8 cellular contexts compared by ENCODE assay signal in genomic region chr19:47186337-47187022, GRCh38. TPM values are rescaled to one million over a fixed set of nuclear protein-coding genes. Genes with fewer than 3 reads are reported as not detected.
DNase-seq lines count a peak whose midpoint lies in the region; ATAC-seq and FAIRE-seq lines count a peak whose summit lies in the region.

No MANE protein-coding gene starts in this region.

- H3K9me3 ChIP-seq in small intestine (ENCODE audit: control insufficient read depth, low read depth) (no peaks in the 10 kb centered on the region), HAP-1 (no peaks in the 10 kb centered on the region)

- ATAC-seq in GM19351 (IDR thresholded peaks at IDR 0.05; ENCODE audit: unreplicated experiment) (peak; percentile 79), HG03378 (IDR thresholded peaks at IDR 0.05; ENCODE audit: unreplicated experiment) (peak; percentile 71)
- ATAC-seq in activated T-cell treated with anti-CD3 and anti-CD28 coated beads, Interleukin-2, amount 50 U/mL, for 4 hours, result peak; percentile 77 to 78

- H3K36me3 Mint-ChIP-seq in activated T-cell treated with anti-CD3 and anti-CD28 coated beads, Interleukin-2, amount 50 U/mL, for 4 hours (ENCODE audit: insufficient read depth), result peaks cover 27% of the 10 kb centered on the region

- H3K36me3 ChIP-seq in small intestine (ENCODE audit: control insufficient read depth in 2 of 2, insufficient read depth in 2 of 2, low read length in 2 of 2) (no peaks in the 10 kb centered on the region), HAP-1 (replicated peaks) (peaks cover 82% of the 10 kb centered on the region)

- H3K27me3 ChIP-seq in small intestine (ENCODE audit: control insufficient read depth in 2 of 2, insufficient read depth in 2 of 2, low read length in 2 of 2), result no peaks in the 10 kb centered on the region
- no peaks in the 10 kb centered on the region for H3K27me3 ChIP-seq in HAP-1 (ENCODE audit: low read depth)

- 68 to 82% (median 70%) methylated on average over 15 of the region's 15 CpGs for WGBS in small intestine, 3 donors

- peaks cover 85% of the 10 kb centered on the region for H3K4me1 Mint-ChIP-seq in activated T-cell treated with anti-CD3 and anti-CD28 coated beads, Interleukin-2, amount 50 U/mL, for 4 hours (ENCODE audit: low read depth)

- H3K27ac ChIP-seq in small intestine (ENCODE audit: low read depth in 1 of 2, low read length in 1 of 2), result peak overlapping the region; percentile 0 to 71

- peak overlapping the region; percentile 29 for H3K4me3 Mint-ChIP-seq in activated T-cell treated with anti-CD3 and anti-CD28 coated beads, Interleukin-2, amount 50 U/mL, for 4 hours

- in situ Hi-C loops in HAP-1 (cut with MboI; ENCODE audit: low sequenced_read_pairs), result no loop called here

- H3K27me3 Mint-ChIP-seq in activated T-cell treated with anti-CD3 and anti-CD28 coated beads, Interleukin-2, amount 50 U/mL, for 4 hours (ENCODE audit: low read depth), result no peaks in the 10 kb centered on the region

- H3K9me3 Mint-ChIP-seq in activated T-cell treated with anti-CD3 and anti-CD28 coated beads, Interleukin-2, amount 50 U/mL, for 4 hours, result no peaks in the 10 kb centered on the region

- no peak for FAIRE-seq in small intestine (lab: Jason Lieb, UNC)

- H3K4me3 ChIP-seq in small intestine (ENCODE audit: low read depth in 1 of 2, low read length in 2 of 2), result no peak overlapping the region
- H3K4me3 ChIP-seq in HAP-1, result no peak overlapping the region

- H3K4me1 ChIP-seq in small intestine (ENCODE audit: control insufficient read depth in 2 of 2, insufficient read depth in 1 of 2, low read depth in 1 of 2, low read length in 1 of 2) (peaks cover 0 to 12% of the 10 kb centered on the region in 2 donors), HAP-1 (peaks cover 23% of the 10 kb centered on the region)

- peak; percentile 77 for DNase-seq in activated T-cell treated with anti-CD3 and anti-CD28 coated beads, Interleukin-2, amount 50 U/mL, for 4 hours
- DNase-seq in small intestine, result peak; percentile 36
- DNase-seq in HAP-1 (ENCODE audit: low spot score in 2 of 2), result no peak
- no peak for DNase-seq in 8988T
- no peak for DNase-seq in NCI-H1417 treated with DMSO at 0.1 percent for 48 hours (lab: John Stamatoyannopoulos, UW)
- DNase-seq in NCI-H2107 (lab: John Stamatoyannopoulos, UW), result no peak

RNA-seq across cellular contexts. Expression of gene BBC3, which starts 44.5 kb away (rescaled TPM):
- total RNA-seq in activated T-cell treated with anti-CD3 and anti-CD28 coated beads, Interleukin-2, amount 50 U/mL, for 4 hours, result 1 to 10 TPM; 4.4 to 6.0 (median 5.7) TPM
- polyA plus RNA-seq in small intestine, result 1 to 10 TPM; 3.1 to 9.3 (median 5.4) TPM

RNA-seq across cellular contexts. Expression of gene SAE1, which starts 55.8 kb away (rescaled TPM):
- 100 to 1,000 TPM in 1 of 3 donors, 10 to 100 TPM in 2; 90.0 to 112 (median 99.3) TPM for total RNA-seq in activated T-cell treated with anti-CD3 and anti-CD28 coated beads, Interleukin-2, amount 50 U/mL, for 4 hours
- polyA plus RNA-seq in small intestine, result 10 to 100 TPM; 28.6 to 77.5 (median 34.9) TPM

Comparison
In these comparisons a context has a peak if more than half of its experiments do, and no peak if none do; other contexts are left out.
1. DNase-seq: peak in activated T-cell treated with anti-CD3 and anti-CD28 coated beads, Interleukin-2, amount 50 U/mL, for 4 hours (single experiment) and small intestine (single experiment); none in HAP-1 (0 of 2), 8988T (single experiment), NCI-H1417 treated with DMSO at 0.1 percent for 48 hours (single experiment) and NCI-H2107 (single experiment).
2. Peak in every context shown above with its lines, with median percentiles within 50 percentile points of each other: ATAC-seq.